ENCODE assay signal across 39 cellular contexts in genomic region chr3:47688488-47688887, GRCh38.
"Had no signal": no experiment of that assay in that cellular context is flagged by ENCODE, and none has a peak within 500 bp of the region (broad histone marks: within the 10 kb centered on the region; RNA-seq: fewer than 3 reads in every experiment).

No MANE protein-coding gene starts in this region.

- H3K4me1 ChIP-seq: adrenal gland, body of pancreas had no signal

- H3K4me3 ChIP-seq: adrenal gland, body of pancreas, cardiac muscle cell had no signal

- H3K9me3 ChIP-seq: adrenal gland, body of pancreas had no signal

- H3K4me3 Mint-ChIP-seq: activated B cell treated with CpG ODN at 0.5 μM for 24 hours; activated CD4-positive, alpha-beta memory T cell treated with anti-CD3 and anti-CD28 coated beads for 36 hours; activated CD4-positive, alpha-beta T cell treated with anti-CD3 and anti-CD28 coated beads, Interleukin-2, amount 10 ng/mL, durations not matched to agents 24 days and 14 days; activated CD8-positive, alpha-beta T cell treated with anti-CD3 and anti-CD28 coated beads for 36 hours; activated naive CD4-positive, alpha-beta T cell treated with anti-CD3 and anti-CD28 coated beads for 36 hours; activated naive CD8-positive, alpha-beta T cell treated with anti-CD3 and anti-CD28 coated beads for 36 hours; activated T-cell treated with anti-CD3 and anti-CD28 coated beads, Interleukin-2, amount 50 U/mL, for 4 hours; activated T-cell treated with anti-CD3 and anti-CD28 coated beads, Interleukin-2, amount 50 U/mL, for 72 hours; activated T-helper 1 cell treated with anti-CD3 and anti-CD28 coated beads, Interleukin-12 subunit alpha, Interleukin-12 subunit beta, Interleukin-2, Interleukin-4 antibody, amounts not matched to agents 30 ng/mL and 10 ng/mL and 1 ng/mL, durations not matched to agents 14 hours and 24 hours and 36 hours; activated T-helper 17 cell treated with anti-CD3 and anti-CD28 coated beads, Interleukin-2, amount 50 U/mL, for 72 hours; central memory CD8-positive, alpha-beta T cell; T-helper 1 cell treated with Interleukin-12 subunit alpha and Interleukin-12 subunit beta and Interleukin-4 antibody, amounts not matched to agents 30 μg/mL and 1 μg/mL, for 36 hours; T-helper 2 cell treated with Interferon-gamma antibody and Interleukin-4, amounts not matched to agents 5 μg/mL and 100 μg/mL, for 36 hours had no signal

- H3K4me1 Mint-ChIP-seq: activated B cell treated with CpG ODN at 0.5 μM for 24 hours; central memory CD8-positive, alpha-beta T cell had no signal

- H3K27me3 Mint-ChIP-seq: activated B cell treated with CpG ODN at 0.5 μM for 24 hours; activated CD4-positive, alpha-beta memory T cell treated with anti-CD3 and anti-CD28 coated beads for 36 hours; activated CD4-positive, alpha-beta T cell treated with anti-CD3 and anti-CD28 coated beads, Interleukin-2, amount 10 ng/mL, durations not matched to agents 24 days and 14 days; activated CD8-positive, alpha-beta T cell treated with anti-CD3 and anti-CD28 coated beads for 36 hours; activated naive CD8-positive, alpha-beta T cell treated with anti-CD3 and anti-CD28 coated beads for 36 hours; activated T-helper 17 cell treated with anti-CD3 and anti-CD28 coated beads, Interleukin-2, amount 50 U/mL, for 72 hours; central memory CD8-positive, alpha-beta T cell had no signal

- DNase-seq: activated B cell treated with CpG ODN at 0.5 μM for 24 hours; activated CD4-positive, alpha-beta memory T cell treated with anti-CD3 and anti-CD28 coated beads for 36 hours; activated CD4-positive, alpha-beta T cell treated with anti-CD3 and anti-CD28 coated beads for 4 hours; activated CD4-positive, alpha-beta T cell treated with anti-CD3 and anti-CD28 coated beads, Interleukin-2, amount 10 ng/mL, durations not matched to agents 24 days and 14 days; activated CD4-positive, alpha-beta T cell treated with anti-CD3 and anti-CD28 coated beads, Interleukin-2, amount 50 U/mL, for 1 hour; activated CD4-positive, alpha-beta T cell treated with anti-CD3 and anti-CD28 coated beads, Interleukin-2, amount 50 U/mL, for 4 hours; activated CD4-positive, CD25-positive, alpha-beta regulatory T cell treated with anti-CD3 and anti-CD28 coated beads, Interleukin-2, amount 50 U/mL, for 72 hours; activated CD8-positive, alpha-beta memory T cell treated with anti-CD3 and anti-CD28 coated beads, Interleukin-2, amount 50 U/mL, for 4 hours; activated CD8-positive, alpha-beta T cell treated with anti-CD3 and anti-CD28 coated beads for 36 hours; activated effector memory CD4-positive, alpha-beta T cell treated with anti-CD3 and anti-CD28 coated beads, Interleukin-2, amount 50 U/mL, for 16 hours; activated gamma-delta T cell treated with Interleukin-2 at 50 U/mL for 16 hours; activated naive CD4-positive, alpha-beta T cell; activated naive CD4-positive, alpha-beta T cell treated with anti-CD3 and anti-CD28 coated beads for 36 hours; activated naive CD4-positive, alpha-beta T cell treated with anti-CD3 and anti-CD28 coated beads, Interleukin-2, amount 50 U/mL, for 16 hours; activated naive CD8-positive, alpha-beta T cell treated with anti-CD3 and anti-CD28 coated beads for 36 hours; activated T-cell treated with anti-CD3 and anti-CD28 coated beads for 4 hours; activated T-cell treated with anti-CD3 and anti-CD28 coated beads, Interleukin-2, amount 50 U/mL, for 1 hour; activated T-cell treated with anti-CD3 and anti-CD28 coated beads, Interleukin-2, amount 50 U/mL, for 4 hours; activated T-cell treated with anti-CD3 and anti-CD28 coated beads, Interleukin-2, amount 50 U/mL, for 72 hours; adrenal gland; amniotic stem cell; aorta; body of pancreas; caudate nucleus; cerebellar nuclear complex; T-helper 1 cell; T-helper 2 cell; T-helper 9 cell had no signal

- ATAC-seq: activated CD8-positive, alpha-beta T cell treated with anti-CD3 and anti-CD28 coated beads for 36 hours; activated naive CD4-positive, alpha-beta T cell treated with anti-CD3 and anti-CD28 coated beads, Interleukin-2, amount 50 U/mL, for 72 hours; activated T-cell treated with anti-CD3 and anti-CD28 coated beads, Interleukin-2, amount 50 U/mL, for 4 hours; activated T-cell treated with anti-CD3 and anti-CD28 coated beads, Interleukin-2, amount 50 U/mL, for 72 hours; activated T-helper 17 cell treated with anti-CD3 and anti-CD28 coated beads, Interleukin-2, amount 50 U/mL, for 72 hours; body of pancreas had no signal

- H3K9me3 Mint-ChIP-seq: activated B cell treated with CpG ODN at 0.5 μM for 24 hours; activated CD4-positive, alpha-beta memory T cell treated with anti-CD3 and anti-CD28 coated beads for 36 hours; activated CD4-positive, alpha-beta T cell treated with anti-CD3 and anti-CD28 coated beads, Interleukin-2, amount 10 ng/mL, durations not matched to agents 24 days and 14 days; activated CD8-positive, alpha-beta T cell treated with anti-CD3 and anti-CD28 coated beads for 36 hours; activated naive CD4-positive, alpha-beta T cell treated with anti-CD3 and anti-CD28 coated beads for 36 hours; activated naive CD4-positive, alpha-beta T cell treated with anti-CD3 and anti-CD28 coated beads, Interleukin-2, amount 50 U/mL, for 72 hours; activated naive CD8-positive, alpha-beta T cell treated with anti-CD3 and anti-CD28 coated beads for 36 hours; activated T-cell treated with anti-CD3 and anti-CD28 coated beads, Interleukin-2, amount 50 U/mL, for 4 hours; activated T-cell treated with anti-CD3 and anti-CD28 coated beads, Interleukin-2, amount 50 U/mL, for 72 hours; activated T-helper 1 cell treated with anti-CD3 and anti-CD28 coated beads, Interleukin-12 subunit alpha, Interleukin-12 subunit beta, Interleukin-2, Interleukin-4 antibody, amounts not matched to agents 30 ng/mL and 10 ng/mL and 1 ng/mL, durations not matched to agents 14 hours and 24 hours and 36 hours; activated T-helper 17 cell treated with anti-CD3 and anti-CD28 coated beads, Interleukin-2, amount 50 U/mL, for 72 hours; central memory CD8-positive, alpha-beta T cell; T-helper 1 cell treated with Interleukin-12 subunit alpha and Interleukin-12 subunit beta and Interleukin-4 antibody, amounts not matched to agents 30 μg/mL and 1 μg/mL, for 36 hours; T-helper 2 cell treated with Interferon-gamma antibody and Interleukin-4, amounts not matched to agents 5 μg/mL and 100 μg/mL, for 36 hours had no signal

- H3K27ac Mint-ChIP-seq: activated B cell treated with CpG ODN at 0.5 μM for 24 hours; activated CD4-positive, alpha-beta memory T cell treated with anti-CD3 and anti-CD28 coated beads for 36 hours; activated CD4-positive, alpha-beta T cell treated with anti-CD3 and anti-CD28 coated beads, Interleukin-2, amount 10 ng/mL, durations not matched to agents 24 days and 14 days; activated CD8-positive, alpha-beta T cell treated with anti-CD3 and anti-CD28 coated beads for 36 hours; activated naive CD4-positive, alpha-beta T cell treated with anti-CD3 and anti-CD28 coated beads for 36 hours; activated naive CD4-positive, alpha-beta T cell treated with anti-CD3 and anti-CD28 coated beads, Interleukin-2, amount 50 U/mL, for 72 hours; activated naive CD8-positive, alpha-beta T cell treated with anti-CD3 and anti-CD28 coated beads for 36 hours; activated T-helper 1 cell treated with anti-CD3 and anti-CD28 coated beads, Interleukin-12 subunit alpha, Interleukin-12 subunit beta, Interleukin-2, Interleukin-4 antibody, amounts not matched to agents 30 ng/mL and 10 ng/mL and 1 ng/mL, durations not matched to agents 14 hours and 24 hours and 36 hours; T-helper 1 cell treated with Interleukin-12 subunit alpha and Interleukin-12 subunit beta and Interleukin-4 antibody, amounts not matched to agents 30 μg/mL and 1 μg/mL, for 36 hours; T-helper 2 cell treated with Interferon-gamma antibody and Interleukin-4, amounts not matched to agents 5 μg/mL and 100 μg/mL, for 36 hours had no signal

- H3K27ac ChIP-seq: adrenal gland, body of pancreas, cardiac muscle cell, VCaP had no signal

- H3K27me3 ChIP-seq: adrenal gland, body of pancreas, cardiac muscle cell had no signal

- FAIRE-seq: astrocyte, bronchial epithelial cell, TTC549 had no signal
